Comparison of ENCODE assay signal across 8 cellular contexts in the genomic region with DNA sequence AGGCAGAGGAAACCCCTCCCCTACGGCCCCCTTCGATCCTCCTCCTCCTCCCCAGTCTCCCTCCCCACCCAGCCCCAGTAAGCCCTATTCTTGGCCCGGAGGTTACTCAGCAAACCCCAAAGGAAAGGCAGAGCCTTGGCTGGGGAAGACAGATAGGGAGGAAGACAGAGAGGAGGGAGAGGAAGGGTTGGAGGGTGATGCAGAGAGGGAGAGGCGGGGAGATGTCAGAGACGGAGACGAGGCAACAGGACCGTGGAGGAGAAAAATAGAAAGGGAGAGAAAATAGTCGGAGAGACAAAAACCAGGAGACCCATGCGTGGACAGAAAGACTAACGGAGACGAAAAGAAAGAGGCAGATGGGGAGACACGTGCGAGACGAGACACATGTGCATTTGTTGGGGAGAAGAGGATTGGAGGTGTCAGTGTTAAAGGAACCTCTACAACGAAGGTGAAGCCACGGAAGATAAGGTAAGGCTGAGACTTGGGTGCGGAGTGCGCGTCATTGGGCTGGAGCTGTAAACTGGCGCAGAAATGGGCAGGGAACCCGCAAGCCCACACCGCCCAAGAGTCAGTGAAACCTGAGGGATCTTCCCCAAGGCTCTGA. TPM values are rescaled to one million over a fixed set of nuclear protein-coding genes. Genes with fewer than 3 reads are reported as not detected.
DNase-seq lines count a peak whose midpoint lies in the region; ATAC-seq, FAIRE-seq and TF ChIP-seq lines count a peak whose summit lies in the region.

No MANE protein-coding gene starts in this region.

- peak overlapping the region; percentile 95 for H3K9ac ChIP-seq in mesendoderm (ENCODE audit: low read length)

- H3K4me3 ChIP-seq in GM06990 (replicated peaks; ENCODE audit: low read depth, low read length), result peak overlapping the region; percentile 94
- peak overlapping the region; percentile 64 for H3K4me3 ChIP-seq in bronchial epithelial cell (ENCODE audit: low read depth, low read length)
- H3K4me3 ChIP-seq in mesendoderm (ENCODE audit: low read length), result peak overlapping the region; percentile 96

- H2BK120ac ChIP-seq in mesendoderm (ENCODE audit: low read depth, low read length), result no peak overlapping the region

- no peak for TF ChIP-seq CTCF in GM06990 (IDR thresholded peaks at IDR 0.05; ENCODE audit: insufficient read depth, low read length, poor library complexity, severe bottlenecking)
- no peak for TF ChIP-seq CTCF in bronchial epithelial cell (IDR thresholded peaks at IDR 0.05; ENCODE audit: insufficient read depth, low read length, severe bottlenecking)

- H3K4me1 ChIP-seq in mesendoderm (ENCODE audit: control insufficient read depth, low read depth, low read length), result no peaks in the 10 kb centered on the region

- H3K4me2 ChIP-seq in mesendoderm (ENCODE audit: low read length), result peak overlapping the region; percentile 54

- H2BK5ac ChIP-seq in mesendoderm (ENCODE audit: low read length), result peak overlapping the region; percentile 43

- no peak overlapping the region for H2BK15ac ChIP-seq in mesendoderm (replicated peaks; ENCODE audit: low read depth)

- no peak overlapping the region for H3K23ac ChIP-seq in mesendoderm (ENCODE audit: low read length)

- H3K18ac ChIP-seq in mesendoderm (ENCODE audit: low read length), result peak overlapping the region; percentile 57

- no peak for FAIRE-seq in bronchial epithelial cell (lab: Jason Lieb, UNC)

- H3K36me3 Mint-ChIP-seq in IgD-negative memory B cell, result peaks cover 7% of the 10 kb centered on the region

- peaks cover 25 to 32% (median 30%) of the 10 kb centered on the region in 3 donors for H3K4me1 Mint-ChIP-seq in IgD-negative memory B cell

- H3K36me3 ChIP-seq in GM06990 (ENCODE audit: control insufficient read depth, insufficient read depth, low read length) (peaks cover 8% of the 10 kb centered on the region), bronchial epithelial cell (ENCODE audit: control insufficient read depth, insufficient read depth, low read length) (peaks cover 1% of the 10 kb centered on the region), mesendoderm (ENCODE audit: control insufficient read depth, insufficient read depth, low read length) (peaks cover 3% of the 10 kb centered on the region)

- H4K8ac ChIP-seq in mesendoderm (ENCODE audit: low read depth, low read length), result no peak overlapping the region

- no peak for DNase-seq in GM06990 (ENCODE audit: extremely low read depth, insufficient read length)
- peak; percentile 44 for DNase-seq in bronchial epithelial cell (ENCODE audit: low read depth)
- DNase-seq in mesendoderm, result no peak
- DNase-seq in stimulated activated CD4-positive, alpha-beta T cell treated with anti-CD3 and anti-CD28 coated beads, Interleukin-4, amount 100 ng/mL, for 24 hours, result no peak

- peak overlapping the region; percentile 91 to 99 (median 97) for H3K27ac Mint-ChIP-seq in IgD-negative memory B cell

- peaks cover 14% of the 10 kb centered on the region for H3K79me1 ChIP-seq in mesendoderm (ENCODE audit: low read length)

- H3K79me2 ChIP-seq in mesendoderm (ENCODE audit: control insufficient read depth, insufficient read depth, low read length), result peaks cover 26% of the 10 kb centered on the region

- no peak overlapping the region for H4K5ac ChIP-seq in mesendoderm (ENCODE audit: low read length)

- H3K4me3 Mint-ChIP-seq in IgD-negative memory B cell, result peak overlapping the region; percentile 98 to 100 (median 98)

- no peak overlapping the region for H3K27ac ChIP-seq in mesendoderm (ENCODE audit: low read depth, low read length)

- H3K9me3 Mint-ChIP-seq in IgD-negative memory B cell, result peaks cover 0 to 3% (median 0%) of the 10 kb centered on the region in 3 donors

- no peaks in the 10 kb centered on the region for H3K27me3 Mint-ChIP-seq in IgD-negative memory B cell

- no CpG with 5 or more reads among the region's 22 CpGs for WGBS in mesendoderm (ENCODE audit: extremely low coverage, insufficient coverage, low lambda C conversion rate)

- H3K27me3 ChIP-seq in GM06990 (replicated peaks; ENCODE audit: control insufficient read depth, insufficient read depth, low read length), result no peaks in the 10 kb centered on the region
- no peaks in the 10 kb centered on the region for H3K27me3 ChIP-seq in bronchial epithelial cell (ENCODE audit: control insufficient read depth, insufficient read depth, low read length)
- no peaks in the 10 kb centered on the region for H3K27me3 ChIP-seq in mesendoderm (ENCODE audit: insufficient read depth, low read length, poor library complexity)

- peak overlapping the region; percentile 97 for H3K56ac ChIP-seq in mesendoderm (ENCODE audit: low read length)

- no peak overlapping the region for H2AK5ac ChIP-seq in mesendoderm (ENCODE audit: low read length)

- peak overlapping the region; percentile 38 for H3K4ac ChIP-seq in mesendoderm (ENCODE audit: low read depth, low read length)

- ATAC-seq in GM19395 (IDR thresholded peaks at IDR 0.05; ENCODE audit: unreplicated experiment) (no peak), GM21786 (IDR thresholded peaks at IDR 0.05; ENCODE audit: unreplicated experiment) (no peak), GM18867 (IDR thresholded peaks at IDR 0.05; ENCODE audit: unreplicated experiment) (no peak)

RNA-seq across cellular contexts. Expression of a gene that starts 2.9 kb away (rescaled TPM):
- polyA plus RNA-seq in IgD-negative memory B cell, result 49.3 TPM
- 4.5 and 5.2 TPM in 2 replicates for total RNA-seq in bronchial epithelial cell
- polyA plus RNA-seq in mesendoderm (2013, experiment 1 of 2), result 36.8 TPM
- 35.2 TPM for polyA plus RNA-seq in mesendoderm (2013, experiment 2 of 2)

RNA-seq across cellular contexts. Expression of a gene that starts 13.1 kb away (rescaled TPM):
- polyA plus RNA-seq in IgD-negative memory B cell, result 10.5 TPM
- 1.1 and 1.9 TPM in 2 replicates for total RNA-seq in bronchial epithelial cell
- 3.4 TPM for polyA plus RNA-seq in mesendoderm (2013, experiment 1 of 2)
- 3.5 TPM for polyA plus RNA-seq in mesendoderm (2013, experiment 2 of 2)

RNA-seq across cellular contexts. Expression of a gene that starts 25.5 kb away (rescaled TPM):
- 1.8 TPM for polyA plus RNA-seq in IgD-negative memory B cell
- 7.6 and 10.2 TPM in 2 replicates for total RNA-seq in bronchial epithelial cell
- 3.0 TPM for polyA plus RNA-seq in mesendoderm (2013, experiment 1 of 2)
- 2.9 TPM for polyA plus RNA-seq in mesendoderm (2013, experiment 2 of 2)

RNA-seq across cellular contexts. Expression of a gene that starts 40.9 kb away (rescaled TPM):
- 34.5 TPM for polyA plus RNA-seq in IgD-negative memory B cell
- total RNA-seq in bronchial epithelial cell, result 7.9 and 12.9 TPM in 2 replicates
- 33.2 TPM for polyA plus RNA-seq in mesendoderm (2013, experiment 1 of 2)
- polyA plus RNA-seq in mesendoderm (2013, experiment 2 of 2), result 32.2 TPM

RNA-seq across cellular contexts. Expression of a gene that starts 46.3 kb away (rescaled TPM):
- 75.1 TPM for polyA plus RNA-seq in IgD-negative memory B cell
- total RNA-seq in bronchial epithelial cell, result 13.7 and 58.4 TPM in 2 replicates
- 47.7 TPM for polyA plus RNA-seq in mesendoderm (2013, experiment 1 of 2)
- polyA plus RNA-seq in mesendoderm (2013, experiment 2 of 2), result 46.1 TPM
